ENCODE assay signal across 11 cellular contexts in genomic region chr17:28193241-28193640, GRCh38.
DNase-seq lines count a peak whose midpoint lies in the region; ATAC-seq and TF ChIP-seq lines count a peak whose summit lies in the region.
"Had no signal": no experiment of that assay in that cellular context is flagged by ENCODE, and none has a peak within 500 bp of the region (broad histone marks: within the 10 kb centered on the region; RNA-seq: fewer than 3 reads in every experiment).

No MANE protein-coding gene starts in this region.

- intact Hi-C loops in Right ventricle myocardium inferior (cut with DNase I): no loop called here

- no peak overlapping the region for H3K27ac ChIP-seq in right atrium auricular region
- H3K27ac ChIP-seq in angular gyrus (ENCODE audit: low read depth, low read length): peak overlapping the region; percentile 24
- H3K27ac ChIP-seq in lung (ENCODE audit: low read depth in 1 of 2, low read length in 1 of 2): no peak overlapping the region

- no peaks in the 10 kb centered on the region for H3K4me1 ChIP-seq in right atrium auricular region
- H3K4me1 ChIP-seq in lung (ENCODE audit: control insufficient read depth in 2 of 2, insufficient read depth in 2 of 2, low read length in 2 of 2): peaks cover 0 to 6% of the 10 kb centered on the region in 2 donors

- H3K27me3 ChIP-seq in right atrium auricular region (no peaks in the 10 kb centered on the region), lung (ENCODE audit: control insufficient read depth, insufficient read depth) (no peaks in the 10 kb centered on the region)

- DNase-seq in Right ventricle myocardium inferior (ENCODE audit: missing footprints) (no peak), right atrium auricular region (ENCODE audit: low spot score) (no peak), lung (ENCODE audit: low spot score) (peak; percentile 44), GM19240 (ENCODE audit: insufficient read length, low spot score) (no peak), DMS153 (lab: John Stamatoyannopoulos, UW) (no peak), NCI-H2171 (lab: John Stamatoyannopoulos, UW) (no peak), DMS 273 (lab: John Stamatoyannopoulos, UW; ENCODE audit: unreplicated experiment) (no peak)
- DNase-seq: activated CD4-positive, alpha-beta T cell treated with anti-CD3 and anti-CD28 coated beads, Interleukin-2, amount 50 U/mL, for 48 hours; NCI-H146; RPMI8226 had no signal

- H3K9me3 ChIP-seq in right atrium auricular region: no peaks in the 10 kb centered on the region
- H3K9me3 ChIP-seq in lung (ENCODE audit: control insufficient read depth in 2 of 2, insufficient read depth in 1 of 2, low read length in 1 of 2): no peaks in the 10 kb centered on the region

- peaks cover 23% of the 10 kb centered on the region for H3K36me3 ChIP-seq in right atrium auricular region
- H3K36me3 ChIP-seq in lung (ENCODE audit: control insufficient read depth in 2 of 2, insufficient read depth in 2 of 2, low read length in 2 of 2): peaks cover 2 to 16% of the 10 kb centered on the region in 2 donors

- peak in 1 of 2 donors; percentile 22 for TF ChIP-seq CTCF in right atrium auricular region (IDR thresholded peaks at IDR 0.05)
- no peak for TF ChIP-seq CTCF in lung (IDR thresholded peaks at IDR 0.05; ENCODE audit: control extremely low read depth, extremely low read depth)

- ATAC-seq in Right ventricle myocardium inferior: peak; percentile 85
- ATAC-seq in lung (ENCODE audit: insufficient read depth, low FRiP score): peak; percentile 34

- H3K4me3 ChIP-seq in right atrium auricular region (no peak overlapping the region), lung (no peak overlapping the region)

- 38 to 40% methylated on average over 3 of the region's 3 CpGs for WGBS in lung, 2 donors
